Comparison of ENCODE assay signal across 1 cellular context in genomic region chr4:94226763-94227162, GRCh38.
A peak's percentile ranks its signal among the peaks of the same experiment; 100 is the strongest.
TF ChIP-seq lines count a peak whose summit lies in the region.

No MANE protein-coding gene starts in this region.

TF ChIP-seq in K562, 482 proteins besides CTCF, POLR2A, EP300 and RAD21:
- TF ChIP-seq KAT7 (CRISPR knock-in tag; IDR thresholded peaks at IDR 0.05; ENCODE audit: borderline replicate concordance) = no peak
- no peak for TF ChIP-seq NELFE (IDR thresholded peaks at IDR 0.05; ENCODE audit: insufficient read depth, insufficient read length)
- peak; percentile 63; the same call in 1 of the 2 replicates for TF ChIP-seq ZNF121 (CRISPR knock-in tag; conservative IDR thresholded peaks at IDR 0.05)
- TF ChIP-seq RBM25 (IDR thresholded peaks at IDR 0.05; ENCODE audit: low read depth, low read length, severe bottlenecking) = peak; percentile 22
